ENCODE assay signal across 8 cellular contexts in genomic region chr2:84302513-84303412, GRCh38.
DNase-seq lines count a peak whose midpoint lies in the region; ATAC-seq and TF ChIP-seq lines count a peak whose summit lies in the region.

No MANE protein-coding gene starts in this region.

- H3K27ac Mint-ChIP-seq in activated CD8-positive, alpha-beta T cell treated with anti-CD3 and anti-CD28 coated beads, Interleukin-2, amount 10 ng/mL, durations not matched to agents 7 days and 5 days = no peak overlapping the region
- no peak overlapping the region for H3K27ac Mint-ChIP-seq in osteocyte (ENCODE audit: unreplicated experiment)

- peak; percentile 82 for ATAC-seq in HG03108 (IDR thresholded peaks at IDR 0.05; ENCODE audit: unreplicated experiment)
- ATAC-seq in activated CD8-positive, alpha-beta T cell treated with anti-CD3 and anti-CD28 coated beads, Interleukin-2, amount 10 ng/mL, durations not matched to agents 7 days and 5 days = peak; percentile 80

- H3K27me3 Mint-ChIP-seq in activated CD8-positive, alpha-beta T cell treated with anti-CD3 and anti-CD28 coated beads, Interleukin-2, amount 10 ng/mL, durations not matched to agents 7 days and 5 days (ENCODE audit: low read depth) = peaks cover 6% of the 10 kb centered on the region
- H3K27me3 Mint-ChIP-seq in osteocyte (ENCODE audit: unreplicated experiment) = no peaks in the 10 kb centered on the region

- no peaks in the 10 kb centered on the region for H3K9me3 Mint-ChIP-seq in activated CD8-positive, alpha-beta T cell treated with anti-CD3 and anti-CD28 coated beads, Interleukin-2, amount 10 ng/mL, durations not matched to agents 7 days and 5 days (ENCODE audit: insufficient read depth)
- no peaks in the 10 kb centered on the region for H3K9me3 Mint-ChIP-seq in osteocyte (ENCODE audit: unreplicated experiment)

- no peak overlapping the region for H3K4me3 Mint-ChIP-seq in activated CD8-positive, alpha-beta T cell treated with anti-CD3 and anti-CD28 coated beads, Interleukin-2, amount 10 ng/mL, durations not matched to agents 7 days and 5 days
- H3K4me3 Mint-ChIP-seq in osteocyte (ENCODE audit: unreplicated experiment) = no peak overlapping the region

- TF ChIP-seq CTCF in fibroblast of villous mesenchyme (IDR thresholded peaks at IDR 0.05; ENCODE audit: insufficient read depth, low read depth, low read length) (peak; percentile 81), osteocyte (IDR thresholded peaks at IDR 0.05) (peak; percentile 79)

- POLR2A ChIA-PET in activated CD8-positive, alpha-beta T cell treated with anti-CD3 and anti-CD28 coated beads, Interleukin-2, amount 10 ng/mL, durations not matched to agents 7 days and 5 days (lab: Charles Lee) = no interaction called here

- no peaks in the 10 kb centered on the region for H3K4me1 Mint-ChIP-seq in activated CD8-positive, alpha-beta T cell treated with anti-CD3 and anti-CD28 coated beads, Interleukin-2, amount 10 ng/mL, durations not matched to agents 7 days and 5 days (ENCODE audit: low read depth)
- no peaks in the 10 kb centered on the region for H3K4me1 Mint-ChIP-seq in osteocyte (ENCODE audit: unreplicated experiment)

- H3K4me3 ChIP-seq in fibroblast of villous mesenchyme (ENCODE audit: low read depth, low read length) = no peak overlapping the region

- DNase-seq in DMS53 (lab: John Stamatoyannopoulos, UW) (peak; percentile 82), GM19240 (ENCODE audit: insufficient read length, low spot score) (peak; percentile 58), NCI-H345 treated with DMSO at 0.1 percent for 48 hours (lab: John Stamatoyannopoulos, UW; ENCODE audit: unreplicated experiment) (peak; percentile 41), fibroblast of villous mesenchyme (ENCODE audit: low read depth) (peak; percentile 42), osteocyte (ENCODE audit: extremely low spot score, unreplicated experiment) (no peak), cerebellar nuclear complex (lab: John Stamatoyannopoulos, UW) (no peak)
- DNase-seq in activated CD8-positive, alpha-beta T cell treated with anti-CD3 and anti-CD28 coated beads, Interleukin-2, amount 10 ng/mL, durations not matched to agents 7 days and 5 days = peak; percentile 64

- no peaks in the 10 kb centered on the region for H3K36me3 Mint-ChIP-seq in activated CD8-positive, alpha-beta T cell treated with anti-CD3 and anti-CD28 coated beads, Interleukin-2, amount 10 ng/mL, durations not matched to agents 7 days and 5 days (ENCODE audit: low read depth)
- no peaks in the 10 kb centered on the region for H3K36me3 Mint-ChIP-seq in osteocyte (ENCODE audit: unreplicated experiment)

- CTCF ChIA-PET in activated CD8-positive, alpha-beta T cell treated with anti-CD3 and anti-CD28 coated beads, Interleukin-2, amount 10 ng/mL, durations not matched to agents 7 days and 5 days (lab: Charles Lee) = interaction anchor here (0.6 to 3.5 kb wide), 6 partner anchors 11 to 280 kb away, joined by 3 to 42 read pairs (median 3); no protein-coding TSS in a partner anchor

Comparison
In these comparisons a context has a peak if more than half of its experiments do, and no peak if none do; other contexts are left out.
1. DNase-seq: peak in DMS53 (single experiment), GM19240 (single experiment), NCI-H345 treated with DMSO at 0.1 percent for 48 hours (single experiment), activated CD8-positive, alpha-beta T cell treated with anti-CD3 and anti-CD28 coated beads, Interleukin-2, amount 10 ng/mL, durations not matched to agents 7 days and 5 days (single experiment) and fibroblast of villous mesenchyme (single experiment); none in osteocyte (single experiment) and cerebellar nuclear complex (0 of 2).